ENCODE assay signal across 23 cellular contexts in genomic region chr1:110047463-110047862, GRCh38. TPM values are rescaled to one million over a fixed set of nuclear protein-coding genes. Genes with fewer than 3 reads are reported as not detected.
DNase-seq lines count a peak whose midpoint lies in the region; ATAC-seq, FAIRE-seq and TF ChIP-seq lines count a peak whose summit lies in the region.
"Had no signal": no experiment of that assay in that cellular context is flagged by ENCODE, and none has a peak within 500 bp of the region (broad histone marks: within the 10 kb centered on the region; RNA-seq: fewer than 3 reads in every experiment).

No MANE protein-coding gene starts in this region.

- H3K4me3 ChIP-seq in Panc1 (ENCODE audit: low read depth in 2 of 2, low read length in 2 of 2): no peak overlapping the region
- H3K4me3 ChIP-seq in bronchial epithelial cell (ENCODE audit: low read depth, low read length): no peak overlapping the region
- H3K4me3 ChIP-seq in mesendoderm (ENCODE audit: low read length): no peak overlapping the region
- H3K4me3 ChIP-seq: BLaER1 treated with 17β-estradiol and CSF1 and Interleukin-3, amounts not matched to agents 10 nM and 100 nM; HAP-1; Peyer's patch had no signal

- 0 out of 3 replicates have a peak, but pooled peaks have one; percentile 9 for TF ChIP-seq CTCF in GM12872 (IDR thresholded peaks at IDR 0.05; ENCODE audit: insufficient read depth, low read depth, low read length)
- TF ChIP-seq CTCF in Panc1 (IDR thresholded peaks at IDR 0.05): no peak
- TF ChIP-seq CTCF in bronchial epithelial cell (IDR thresholded peaks at IDR 0.05; ENCODE audit: insufficient read depth, low read length, severe bottlenecking): peak; percentile 9

- H3K4me3 Mint-ChIP-seq in activated CD4-positive, alpha-beta T cell treated with anti-CD3 and anti-CD28 coated beads, Interleukin-2, amount 10 ng/mL, durations not matched to agents 24 days and 14 days: no peak overlapping the region
- H3K4me3 Mint-ChIP-seq: IgD-negative memory B cell; T-helper 1 cell treated with Interleukin-12 subunit alpha and Interleukin-12 subunit beta and Interleukin-4 antibody, amounts not matched to agents 30 μg/mL and 1 μg/mL, for 36 hours had no signal

- no CpG with 5 or more reads among the region's 3 CpGs for WGBS in mesendoderm (ENCODE audit: extremely low coverage, insufficient coverage, low lambda C conversion rate)

- no peak overlapping the region for H2AK5ac ChIP-seq in mesendoderm (ENCODE audit: low read length)

- no peak overlapping the region for H3K27ac Mint-ChIP-seq in activated CD4-positive, alpha-beta T cell treated with anti-CD3 and anti-CD28 coated beads, Interleukin-2, amount 10 ng/mL, durations not matched to agents 24 days and 14 days
- H3K27ac Mint-ChIP-seq: IgD-negative memory B cell; T-helper 1 cell treated with Interleukin-12 subunit alpha and Interleukin-12 subunit beta and Interleukin-4 antibody, amounts not matched to agents 30 μg/mL and 1 μg/mL, for 36 hours had no signal

- in situ Hi-C loops in Panc1 (cut with HindIII; ENCODE audit: low pct_unique_long_range_greater_than_20kb, low sequenced_read_pairs): no loop called here

- H3K4me1 ChIP-seq in Panc1 (ENCODE audit: control insufficient read depth, insufficient read depth, low read length): no peaks in the 10 kb centered on the region
- H3K4me1 ChIP-seq in mesendoderm (ENCODE audit: control insufficient read depth, low read depth, low read length): no peaks in the 10 kb centered on the region
- H3K4me1 ChIP-seq: HAP-1 had no signal

- H3K79me2 ChIP-seq in mesendoderm (ENCODE audit: control insufficient read depth, insufficient read depth, low read length): no peaks in the 10 kb centered on the region

- H3K36me3 Mint-ChIP-seq in activated CD4-positive, alpha-beta T cell treated with anti-CD3 and anti-CD28 coated beads, Interleukin-2, amount 10 ng/mL, durations not matched to agents 24 days and 14 days (ENCODE audit: low read depth): peaks cover 67% of the 10 kb centered on the region

- no peaks in the 10 kb centered on the region for H3K27me3 Mint-ChIP-seq in activated CD4-positive, alpha-beta T cell treated with anti-CD3 and anti-CD28 coated beads, Interleukin-2, amount 10 ng/mL, durations not matched to agents 24 days and 14 days
- H3K27me3 Mint-ChIP-seq: IgD-negative memory B cell had no signal

- no peaks in the 10 kb centered on the region for H3K27me3 ChIP-seq in Panc1 (ENCODE audit: control insufficient read depth, insufficient read depth, low read length)
- H3K27me3 ChIP-seq in bronchial epithelial cell (ENCODE audit: control insufficient read depth, insufficient read depth, low read length): no peaks in the 10 kb centered on the region
- no peaks in the 10 kb centered on the region for H3K27me3 ChIP-seq in mesendoderm (ENCODE audit: insufficient read depth, low read length, poor library complexity)
- H3K27me3 ChIP-seq: BLaER1 treated with 17β-estradiol and CSF1 and Interleukin-3, amounts not matched to agents 10 nM and 100 nM; Peyer's patch had no signal

- intact Hi-C loops in Panc1 (cut with micrococcal nuclease; ENCODE audit: unreplicated experiment): no loop called here
- intact Hi-C loops in activated CD4-positive, alpha-beta T cell treated with anti-CD3 and anti-CD28 coated beads, Interleukin-2, amount 10 ng/mL, durations not matched to agents 24 days and 14 days (cut with micrococcal nuclease): no loop called here

- no peak overlapping the region for H4K5ac ChIP-seq in mesendoderm (ENCODE audit: low read length)

- no peak overlapping the region for H3K4me2 ChIP-seq in mesendoderm (ENCODE audit: low read length)
- H3K4me2 ChIP-seq: BLaER1 treated with 17β-estradiol and CSF1 and Interleukin-3, amounts not matched to agents 10 nM and 100 nM had no signal

- H3K9me3 Mint-ChIP-seq in activated CD4-positive, alpha-beta T cell treated with anti-CD3 and anti-CD28 coated beads, Interleukin-2, amount 10 ng/mL, durations not matched to agents 24 days and 14 days: no peaks in the 10 kb centered on the region
- H3K9me3 Mint-ChIP-seq: IgD-negative memory B cell; T-helper 1 cell treated with Interleukin-12 subunit alpha and Interleukin-12 subunit beta and Interleukin-4 antibody, amounts not matched to agents 30 μg/mL and 1 μg/mL, for 36 hours had no signal

- no peak overlapping the region for H2BK15ac ChIP-seq in mesendoderm (replicated peaks; ENCODE audit: low read depth)

- no peak overlapping the region for H3K23ac ChIP-seq in mesendoderm (ENCODE audit: low read length)

- CTCF ChIA-PET in Panc1 (lab: Charles Lee): no interaction called here

- POLR2A ChIA-PET in Panc1 (lab: Charles Lee): interaction anchor here (0.6 kb wide), 1 partner anchor 499 kb away, joined by 3 read pairs; no protein-coding TSS in a partner anchor

- H4K8ac ChIP-seq in mesendoderm (ENCODE audit: low read depth, low read length): no peak overlapping the region

- H2BK120ac ChIP-seq in mesendoderm (ENCODE audit: low read depth, low read length): no peak overlapping the region

- no peaks in the 10 kb centered on the region for H3K79me1 ChIP-seq in mesendoderm (ENCODE audit: low read length)

- H3K4me1 Mint-ChIP-seq in activated CD4-positive, alpha-beta T cell treated with anti-CD3 and anti-CD28 coated beads, Interleukin-2, amount 10 ng/mL, durations not matched to agents 24 days and 14 days: no peaks in the 10 kb centered on the region
- H3K4me1 Mint-ChIP-seq: IgD-negative memory B cell had no signal

- H3K4ac ChIP-seq in mesendoderm (ENCODE audit: low read depth, low read length): no peak overlapping the region

- H3K9ac ChIP-seq in mesendoderm (ENCODE audit: low read length): no peak overlapping the region
- H3K9ac ChIP-seq: BLaER1 treated with 17β-estradiol and CSF1 and Interleukin-3, amounts not matched to agents 10 nM and 100 nM had no signal

- no peak overlapping the region for H2BK5ac ChIP-seq in mesendoderm (ENCODE audit: low read length)

- BruUV-seq in Panc1 (replicated peaks; lab: Mats Ljungman, UMichigan): no TSS peak

- FAIRE-seq in bronchial epithelial cell (lab: Jason Lieb, UNC): no peak
- FAIRE-seq: GM19239 had no signal

- no peak for DNase-seq in Panc1 (ENCODE audit: low read depth, low spot score)
- DNase-seq in bronchial epithelial cell (ENCODE audit: low read depth): no peak
- peak; percentile 33 for DNase-seq in mesendoderm
- no peak for DNase-seq in NCI-H1436 (lab: John Stamatoyannopoulos, UW)
- no peak for DNase-seq in activated CD4-positive, alpha-beta T cell treated with anti-CD3 and anti-CD28 coated beads, Interleukin-2, amount 10 ng/mL, durations not matched to agents 24 days and 14 days
- DNase-seq in DMS153 (lab: John Stamatoyannopoulos, UW): no peak
- DNase-seq: DMS 273 treated with DMSO at 0.1 percent for 48 hours, EL, NCI-H1417, NCI-H2029, NCI-H2171 treated with DMSO at 0.1 percent for 48 hours, NCI-H446 treated with DMSO at 0.1 percent for 48 hours, NCI-H748 treated with DMSO at 0.1 percent for 48 hours, Peyer's patch, Right ventricle myocardium superior had no signal

- H3K18ac ChIP-seq in mesendoderm (ENCODE audit: low read length): no peak overlapping the region

- peaks cover 10% of the 10 kb centered on the region; the same call in 1 of the 2 replicates for H3K36me3 ChIP-seq in Panc1 (ENCODE audit: control insufficient read depth, insufficient read depth, low read length)
- H3K36me3 ChIP-seq in bronchial epithelial cell (ENCODE audit: control insufficient read depth, insufficient read depth, low read length): peaks cover 51% of the 10 kb centered on the region
- H3K36me3 ChIP-seq in mesendoderm (ENCODE audit: control insufficient read depth, insufficient read depth, low read length): peaks cover 35% of the 10 kb centered on the region

- ATAC-seq in Panc1: peak; percentile 77

- H3K27ac ChIP-seq in Panc1 (ENCODE audit: low read length): no peak overlapping the region
- H3K27ac ChIP-seq in mesendoderm (ENCODE audit: low read depth, low read length): no peak overlapping the region
- H3K27ac ChIP-seq: BLaER1 treated with 17β-estradiol and CSF1 and Interleukin-3, amounts not matched to agents 10 nM and 100 nM had no signal

- H3K56ac ChIP-seq in mesendoderm (ENCODE audit: low read length): no peak overlapping the region

- H3K9me3 ChIP-seq in Panc1 (ENCODE audit: control insufficient read depth, insufficient read depth, low read depth, low read length): no peaks in the 10 kb centered on the region
- H3K9me3 ChIP-seq: BLaER1 treated with 17β-estradiol and CSF1 and Interleukin-3, amounts not matched to agents 10 nM and 100 nM; HAP-1; Peyer's patch had no signal

RNA-seq across cellular contexts. Expression of gene STRIP1, which starts 13.0 kb away (rescaled TPM):
- total RNA-seq in Panc1 (2021; ENCODE audit: unreplicated experiment) (26.1 TPM), bronchial epithelial cell (39.4 and 44.5 TPM in 2 replicates)
- 16.4 TPM for polyA plus RNA-seq in Panc1 (2012; ENCODE audit: insufficient read length)
- polyA plus RNA-seq in mesendoderm (2013, experiment 1 of 2): 23.7 TPM
- 23.4 TPM for polyA plus RNA-seq in mesendoderm (2013, experiment 2 of 2)
- 41.0 and 43.8 TPM in 2 replicates for total RNA-seq in activated CD4-positive, alpha-beta T cell treated with anti-CD3 and anti-CD28 coated beads, Interleukin-2, amount 10 ng/mL, durations not matched to agents 24 days and 14 days

RNA-seq across cellular contexts. Expression of gene ALX3, which starts 23.0 kb away (rescaled TPM):
- not detected for total RNA-seq in Panc1 (2021; ENCODE audit: unreplicated experiment)
- not detected for polyA plus RNA-seq in Panc1 (2012; ENCODE audit: insufficient read length)
- not detected in 2 replicates for total RNA-seq in bronchial epithelial cell
- 0.21 TPM for polyA plus RNA-seq in mesendoderm (2013, experiment 1 of 2)
- 0.24 TPM for polyA plus RNA-seq in mesendoderm (2013, experiment 2 of 2)
- total RNA-seq in activated CD4-positive, alpha-beta T cell treated with anti-CD3 and anti-CD28 coated beads, Interleukin-2, amount 10 ng/mL, durations not matched to agents 24 days and 14 days: not detected in 2 replicates
- total RNA-seq: HT1080, LHCN-M2, Peyer's patch, Right ventricle myocardium superior had no signal
- polyA plus RNA-seq: IgD-negative memory B cell had no signal
